1 cellular context compared by ENCODE assay signal in genomic region chr15:63904042-63904441, GRCh38.
TF ChIP-seq lines count a peak whose summit lies in the region.

No MANE protein-coding gene starts in this region.

TF ChIP-seq in K562, 482 proteins besides CTCF, POLR2A, EP300 and RAD21 (continued from another document):
- TF ChIP-seq ZNF512 (tag; IDR thresholded peaks at IDR 0.05) (no peak), ELF1 (tag; IDR thresholded peaks at IDR 0.05) (no peak), GATAD2A (IDR thresholded peaks at IDR 0.05) (no peak), GABPB1 (CRISPR knock-in tag; IDR thresholded peaks at IDR 0.05) (no peak)
TF ChIP-seq in K562: peak in this region for 0.
